Comparison of ENCODE assay signal across 8 cellular contexts in genomic region chr6:113654396-113654795, GRCh38.
A peak's percentile ranks its signal among the peaks of the same experiment; 100 is the strongest.
DNase-seq lines count a peak whose midpoint lies in the region; ATAC-seq and TF ChIP-seq lines count a peak whose summit lies in the region.

No MANE protein-coding gene starts in this region.

- H3K4me1 ChIP-seq in testis, result no peaks in the 10 kb centered on the region

- TF ChIP-seq CTCF in cardiac fibroblast (IDR thresholded peaks at IDR 0.05; ENCODE audit: low read depth, low read length) (no peak), kidney epithelial cell (IDR thresholded peaks at IDR 0.05; ENCODE audit: insufficient read depth, low read length, poor library complexity, severe bottlenecking) (no peak), testis (IDR thresholded peaks at IDR 0.05) (no peak)

- no peak overlapping the region for H3K27ac ChIP-seq in testis

- peak; percentile 96 for DNase-seq in HT1080 (ENCODE audit: low read depth)
- peak; percentile 65 to 82 for DNase-seq in cardiac fibroblast (ENCODE audit: low read depth in 2 of 2)
- peak; percentile 94 for DNase-seq in kidney epithelial cell (ENCODE audit: low read depth)
- peak; percentile 19 for DNase-seq in testis
- DNase-seq in SHP77 (lab: John Stamatoyannopoulos, UW), result no peak
- DNase-seq in retina, result no peak
- DNase-seq in erythroblast (lab: John Stamatoyannopoulos, UW), result no peak

- H3K36me3 ChIP-seq in kidney epithelial cell (ENCODE audit: control insufficient read depth, insufficient read depth, low read length) (no peaks in the 10 kb centered on the region), testis (ENCODE audit: low read depth, missing control alignments) (no peaks in the 10 kb centered on the region)

- intact Hi-C loops in testis (cut with DNase I; ENCODE audit: low total_unique reads), result no loop called here

- no peak for ATAC-seq in GM18873 (IDR thresholded peaks at IDR 0.05; ENCODE audit: low FRiP score, unreplicated experiment)

- H3K27me3 ChIP-seq in kidney epithelial cell (ENCODE audit: control insufficient read depth, insufficient read depth, low read length) (no peaks in the 10 kb centered on the region), testis (no peaks in the 10 kb centered on the region)

- TF ChIP-seq POLR2A in testis (IDR thresholded peaks at IDR 0.05) (no peak), erythroblast (IDR thresholded peaks at IDR 0.05; ENCODE audit: low read length) (no peak)

- H3K9me3 ChIP-seq in testis, result no peaks in the 10 kb centered on the region

- H3K4me3 ChIP-seq in cardiac fibroblast (replicated peaks in 1 of 2; ENCODE audit: low read depth in 2 of 2, low read length in 2 of 2), result no peak overlapping the region
- no peak overlapping the region for H3K4me3 ChIP-seq in kidney epithelial cell (ENCODE audit: low read depth, low read length)
- no peak overlapping the region for H3K4me3 ChIP-seq in testis

Comparison
In these comparisons a context has a peak if more than half of its experiments do, and no peak if none do; other contexts are left out.
1. DNase-seq: peak in HT1080 (single experiment), cardiac fibroblast (2 of 2), kidney epithelial cell (single experiment) and testis (single experiment); none in SHP77 (0 of 2), retina (single experiment) and erythroblast (0 of 2).